Comparison of ENCODE assay signal across 1 cellular context in the genomic region with DNA sequence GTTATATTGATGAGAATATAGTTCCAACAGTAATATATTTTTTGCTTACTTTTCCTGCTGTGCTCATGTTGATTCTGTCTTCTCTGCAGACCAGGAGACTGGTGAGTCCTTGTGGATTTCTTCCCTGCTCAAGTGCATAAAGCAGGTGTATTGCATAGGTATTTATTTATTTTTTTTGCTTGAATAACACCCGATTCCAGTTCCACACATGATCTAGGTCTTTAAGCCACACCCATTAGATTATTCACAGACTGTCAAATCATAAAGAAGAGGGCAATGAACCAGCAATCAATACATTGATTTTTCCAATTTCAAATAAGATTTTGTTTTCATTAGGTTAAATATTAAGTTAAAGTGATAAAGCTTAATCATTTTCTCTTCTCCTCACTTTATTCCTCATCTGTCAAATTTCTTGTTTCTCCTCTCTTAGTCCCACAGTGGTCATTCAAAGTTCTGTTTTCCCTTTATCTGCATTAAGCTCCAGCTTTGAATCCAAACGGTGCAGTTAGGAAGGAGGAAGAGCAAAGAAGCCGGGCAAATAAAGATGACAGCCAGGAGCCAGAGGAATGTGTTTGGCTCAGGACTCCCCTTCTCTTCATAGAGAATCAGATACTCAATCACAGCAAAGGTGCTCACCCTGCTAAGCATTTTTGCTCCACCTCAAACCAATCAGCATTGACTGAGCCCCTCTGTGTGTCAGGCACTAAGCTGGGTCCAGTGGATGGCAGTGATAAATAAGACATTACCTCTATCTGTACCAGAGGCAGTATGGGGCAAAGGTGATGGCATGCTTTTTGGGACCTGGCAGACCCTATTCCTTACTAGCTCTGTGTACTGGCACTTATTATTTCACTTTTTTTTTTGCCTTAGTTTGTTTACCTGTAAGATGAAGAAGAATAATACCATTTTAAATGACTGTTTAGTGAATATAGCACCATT.
TF ChIP-seq lines count a peak whose summit lies in the region.

Gene ADH1A, minus strand, starts transcription at position 138 of the 939 bp plus-strand sequence. Its CDS starts 71 bp downstream, at position 67.

TF ChIP-seq in HepG2, 621 proteins besides CTCF, POLR2A, EP300 and RAD21:
- TF ChIP-seq ZMYM4 (CRISPR knock-in tag; IDR thresholded peaks at IDR 0.05) (0 out of 2 replicates have a peak, but pooled peaks have one; percentile 25), KAT2B (IDR thresholded peaks at IDR 0.05; ENCODE audit: borderline replicate concordance, low read depth, low read length) (peak; percentile 97), SNAPC2 (CRISPR knock-in tag; IDR thresholded peaks at IDR 0.05) (no peak), GATAD2A (CRISPR knock-in tag; IDR thresholded peaks at IDR 0.05) (peak; percentile 45; the same call in 1 of the 2 replicates), HDAC1 (CRISPR knock-in tag; IDR thresholded peaks at IDR 0.05) (0 out of 2 replicates have a peak, but pooled peaks have one; percentile 11), MEF2D (CRISPR knock-in tag; IDR thresholded peaks at IDR 0.05) (no peak), ONECUT2 (CRISPR knock-in tag; IDR thresholded peaks at IDR 0.05) (peak; percentile 88)
